ENCODE assay signal across 16 cellular contexts in genomic region chr2:175164235-175164634, GRCh38.
"Had no signal": no experiment of that assay in that cellular context is flagged by ENCODE, and none has a peak within 500 bp of the region (broad histone marks: within the 10 kb centered on the region; RNA-seq: fewer than 3 reads in every experiment).

No MANE protein-coding gene starts in this region.

- H3K27ac Mint-ChIP-seq: memory B cell; nephron; stimulated activated naive B cell treated with anti-CD40 and anti-IgM and Interleukin-4, amounts not matched to agents 10 μg/mL and 1 μg/mL and 100 μg/mL, for 72 hours; stimulated activated naive CD8-positive, alpha-beta T cell treated with anti-CD3 and anti-CD28 coated beads, Interleukin-15, Interleukin-2, amounts not matched to agents 100 ng/mL and 50 ng/mL, for 24 hours had no signal

- H3K4me3 Mint-ChIP-seq: memory B cell; nephron; stimulated activated naive B cell treated with anti-CD40 and anti-IgM and Interleukin-4, amounts not matched to agents 10 μg/mL and 1 μg/mL and 100 μg/mL, for 72 hours; stimulated activated naive CD8-positive, alpha-beta T cell treated with anti-CD3 and anti-CD28 coated beads, Interleukin-15, Interleukin-2, amounts not matched to agents 100 ng/mL and 50 ng/mL, for 24 hours had no signal

- H3K9me3 Mint-ChIP-seq: immature natural killer cell; memory B cell; nephron; stimulated activated naive B cell treated with anti-CD40 and anti-IgM and Interleukin-4, amounts not matched to agents 10 μg/mL and 1 μg/mL and 100 μg/mL, for 72 hours; stimulated activated naive CD8-positive, alpha-beta T cell treated with anti-CD3 and anti-CD28 coated beads, Interleukin-15, Interleukin-2, amounts not matched to agents 100 ng/mL and 50 ng/mL, for 24 hours had no signal

- H3K27me3 Mint-ChIP-seq: memory B cell; stimulated activated naive B cell treated with anti-CD40 and anti-IgM and Interleukin-4, amounts not matched to agents 10 μg/mL and 1 μg/mL and 100 μg/mL, for 72 hours; stimulated activated naive CD8-positive, alpha-beta T cell treated with anti-CD3 and anti-CD28 coated beads, Interleukin-15, Interleukin-2, amounts not matched to agents 100 ng/mL and 50 ng/mL, for 24 hours had no signal

- H3K36me3 Mint-ChIP-seq: immature natural killer cell had no signal

- DNase-seq: cortex of kidney; dorsolateral prefrontal cortex; effector CD4-positive, alpha-beta T cell; hypothalamus; immature natural killer cell; islet precursor cell; kidney glomerular epithelial cell; left colon; nucleus accumbens; right cardiac atrium; spleen; stimulated activated naive B cell treated with anti-CD40 and anti-IgM and Interleukin-4, amounts not matched to agents 10 μg/mL and 1 μg/mL and 100 μg/mL, for 72 hours; transverse colon had no signal

- ATAC-seq: left colon; right cardiac atrium; stimulated activated naive B cell treated with anti-CD40 and anti-IgM and Interleukin-4, amounts not matched to agents 10 μg/mL and 1 μg/mL and 100 μg/mL, for 72 hours had no signal
